ENCODE assay signal across 20 cellular contexts in genomic region chr2:44639399-44639798, GRCh38.
DNase-seq lines count a peak whose midpoint lies in the region; ATAC-seq, FAIRE-seq and TF ChIP-seq lines count a peak whose summit lies in the region.
"Had no signal": no experiment of that assay in that cellular context is flagged by ENCODE, and none has a peak within 500 bp of the region (broad histone marks: within the 10 kb centered on the region; RNA-seq: fewer than 3 reads in every experiment).

No MANE protein-coding gene starts in this region.

- 98% methylated on average over 2 of the region's 2 CpGs for WGBS in HepG2 (ENCODE audit: low lambda C conversion rate)

- TF ChIP-seq POLR2A in HepG2 (IDR thresholded peaks at IDR 0.05; ENCODE audit: insufficient read depth in 1 of 2, low read depth in 2 of 2, low read length in 2 of 2) = no peak

- H3K9me3 ChIP-seq in left ventricle myocardium inferior (replicated peaks) (peaks cover 12% of the 10 kb centered on the region), right atrium auricular region (no peaks in the 10 kb centered on the region), HepG2 (ENCODE audit: low read length) (no peaks in the 10 kb centered on the region)
- H3K9me3 ChIP-seq: Caco-2 had no signal

- no TSS peak for BruUV-seq in HepG2 (replicated peaks; lab: Mats Ljungman, UMichigan)

- no peak overlapping the region for H3K9ac ChIP-seq in HepG2 (ENCODE audit: insufficient read depth, low read depth, low read length)
- H3K9ac ChIP-seq: BLaER1 treated with 17β-estradiol and CSF1 and Interleukin-3, amounts not matched to agents 10 nM and 100 nM had no signal

- H3K36me3 ChIP-seq in left ventricle myocardium inferior (no peaks in the 10 kb centered on the region), right atrium auricular region (no peaks in the 10 kb centered on the region), HepG2 (replicated peaks in 1 of 2; ENCODE audit: control insufficient read depth in 1 of 2, insufficient read depth in 2 of 2, low read length in 2 of 2) (no peaks in the 10 kb centered on the region)

- no peak for FAIRE-seq in HepG2 (lab: Jason Lieb, UNC)
- FAIRE-seq: G401.6, GM12891 had no signal

- H3K79me2 ChIP-seq in HepG2 (ENCODE audit: insufficient read depth, low read length) = no peaks in the 10 kb centered on the region

- intact Hi-C loops in left ventricle myocardium inferior (cut with micrococcal nuclease) (no loop called here), HepG2 (cut with micrococcal nuclease; ENCODE audit: unreplicated experiment) (no loop called here)

- H3K4me2 ChIP-seq in HepG2 (ENCODE audit: low read depth, low read length) = no peak overlapping the region
- H3K4me2 ChIP-seq: A549; BLaER1 treated with 17β-estradiol and CSF1 and Interleukin-3, amounts not matched to agents 10 nM and 100 nM had no signal

- TF ChIP-seq EP300 in HepG2 (IDR thresholded peaks at IDR 0.05; ENCODE audit: low read depth in 2 of 2, low read length in 2 of 2) = no peak
- no peak for TF ChIP-seq EP300 in HepG2 (CRISPR knock-in tag; IDR thresholded peaks at IDR 0.05; ENCODE audit: borderline replicate concordance)

- TF ChIP-seq RAD21 in HepG2 (CRISPR knock-in tag; IDR thresholded peaks at IDR 0.05) = no peak

- no peak overlapping the region for H3K4me3 ChIP-seq in left ventricle myocardium inferior
- H3K4me3 ChIP-seq in right atrium auricular region = no peak overlapping the region
- H3K4me3 ChIP-seq in HepG2 (replicated peaks in 1 of 3; ENCODE audit: insufficient read depth in 1 of 3, low read depth in 2 of 3, low read length in 3 of 3) = no peak overlapping the region
- H3K4me3 ChIP-seq: A549; BLaER1 treated with 17β-estradiol and CSF1 and Interleukin-3, amounts not matched to agents 10 nM and 100 nM had no signal

- no peaks in the 10 kb centered on the region; the same call in 1 of the 2 replicates for H4K20me1 ChIP-seq in HepG2 (ENCODE audit: insufficient read depth, low read length)
- H4K20me1 ChIP-seq: BLaER1 treated with 17β-estradiol and CSF1 and Interleukin-3, amounts not matched to agents 10 nM and 100 nM had no signal

- H3K4me1 ChIP-seq in left ventricle myocardium inferior (peaks cover 39% of the 10 kb centered on the region), right atrium auricular region (peaks cover 0 to 10% of the 10 kb centered on the region in 2 donors), HepG2 (ENCODE audit: insufficient read depth, low read length) (no peaks in the 10 kb centered on the region)
- H3K4me1 ChIP-seq: A549; BLaER1 treated with 17β-estradiol and CSF1 and Interleukin-3, amounts not matched to agents 10 nM and 100 nM; Caco-2 had no signal

- no peaks in the 10 kb centered on the region for H3K27me3 ChIP-seq in left ventricle myocardium inferior (ENCODE audit: low read depth)
- H3K27me3 ChIP-seq in right atrium auricular region = no peaks in the 10 kb centered on the region
- no peaks in the 10 kb centered on the region for H3K27me3 ChIP-seq in HepG2 (ENCODE audit: control insufficient read depth in 1 of 2, insufficient read depth in 2 of 2, low read length in 2 of 2)
- H3K27me3 ChIP-seq: BLaER1 treated with 17β-estradiol and CSF1 and Interleukin-3, amounts not matched to agents 10 nM and 100 nM had no signal

- in situ Hi-C loops in HepG2 (cut with HindIII; ENCODE audit: extremely low pct_ligation_motif_present, low pct_unique_long_range_greater_than_20kb) = no loop called here

- POLR2A ChIA-PET in HepG2 (lab: Yijun Ruan, JAX) = no interaction called here

- DNase-seq in NCI-H82 treated with DMSO at 0.1 percent for 48 hours (lab: John Stamatoyannopoulos, UW; ENCODE audit: unreplicated experiment) (peak; percentile 15), NCI-H82 (lab: John Stamatoyannopoulos, UW) (no peak), left ventricle myocardium inferior (no peak), right atrium auricular region (ENCODE audit: low spot score) (no peak), NCI-H1436 (lab: John Stamatoyannopoulos, UW) (peak; percentile 28), NCI-H69 (lab: John Stamatoyannopoulos, UW) (peak; percentile 56), HepG2 (ENCODE audit: low spot score) (no peak)
- DNase-seq: AML-193; Caco-2; Calu3; CD4-positive, alpha-beta T cell; CD8-positive, alpha-beta T cell; DMS79 treated with DMSO at 0.1 percent for 48 hours; GF-D8 had no signal

- peak overlapping the region; percentile 66 for H3K27ac ChIP-seq in left ventricle myocardium inferior (replicated peaks)
- H3K27ac ChIP-seq in right atrium auricular region = no peak overlapping the region
- no peak overlapping the region for H3K27ac ChIP-seq in HepG2 (ENCODE audit: extremely low read length, insufficient read depth, low read length)
- H3K27ac ChIP-seq: 22Rv1; A549; BLaER1 treated with 17β-estradiol and CSF1 and Interleukin-3, amounts not matched to agents 10 nM and 100 nM; C4-2B had no signal

- H2AFZ ChIP-seq in HepG2 (ENCODE audit: low read length) = no peak overlapping the region

- ATAC-seq in HepG2 = no peak
- ATAC-seq: A549; CD8-positive, alpha-beta T cell had no signal

- TF ChIP-seq CTCF in left ventricle myocardium inferior (IDR thresholded peaks at IDR 0.05; ENCODE audit: borderline replicate concordance) (no peak), right atrium auricular region (IDR thresholded peaks at IDR 0.05) (no peak), HepG2 (CRISPR knock-in tag; IDR thresholded peaks at IDR 0.05) (no peak)

- CTCF ChIA-PET in HepG2 (lab: Yijun Ruan, JAX; ENCODE audit: low intra/inter-chr PET ratio, low total read pairs) = no interaction called here

TF ChIP-seq in HepG2, 621 proteins besides CTCF, POLR2A, EP300 and RAD21:
- TF ChIP-seq GLMP (CRISPR knock-in tag; IDR thresholded peaks at IDR 0.05; ENCODE audit: borderline replicate concordance) = no peak
- TF ChIP-seq BORCS8-MEF2B (CRISPR knock-in tag; IDR thresholded peaks at IDR 0.05) = no peak
- no peak for TF ChIP-seq AHR (CRISPR knock-in tag; IDR thresholded peaks at IDR 0.05)
TF ChIP-seq in HepG2: peak in this region for 0.

Comparison
In these comparisons a context has a peak if more than half of its experiments do, and no peak if none do; other contexts are left out.
1. DNase-seq: peak in NCI-H82 treated with DMSO at 0.1 percent for 48 hours (single experiment), NCI-H1436 (single experiment) and NCI-H69 (single experiment); none in NCI-H82 (single experiment), left ventricle myocardium inferior (single experiment), right atrium auricular region (single experiment) and HepG2 (single experiment).